In the genomic region with DNA sequence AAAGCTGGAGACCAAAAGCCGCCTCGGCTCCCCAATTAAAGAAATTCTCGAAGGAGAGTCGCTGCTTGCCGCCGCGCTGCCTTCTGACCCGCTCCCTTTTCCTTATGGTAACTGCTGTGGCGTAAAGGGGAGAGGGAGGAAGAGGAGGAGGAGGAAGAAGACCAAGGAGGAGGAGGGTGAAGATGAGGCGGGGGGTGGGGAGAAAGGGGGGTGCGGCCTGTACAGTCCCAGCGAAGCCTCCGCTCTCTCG, we compare ENCODE assay signal across 2 cellular contexts.
TF ChIP-seq lines count a peak whose summit lies in the region.

No MANE protein-coding gene starts in this region.

TF ChIP-seq in H1, 55 proteins besides CTCF, POLR2A, EP300 and RAD21:
- TF ChIP-seq KDM1A (IDR thresholded peaks at IDR 0.05; ENCODE audit: borderline replicate concordance, low read length) = no peak
- TF ChIP-seq SP2 (IDR thresholded peaks at IDR 0.05; ENCODE audit: low read length) = no peak
- no peak for TF ChIP-seq YY1 (IDR thresholded peaks at IDR 0.05; ENCODE audit: low read depth, low read length)
- TF ChIP-seq SIN3A (conservative IDR thresholded peaks at IDR 0.05 in 1 of 2, IDR thresholded peaks at IDR 0.05 in 1 of 2; ENCODE audit: low read depth in 1 of 2, low read length in 2 of 2) = no peak; a peak in 1 of 4 replicates
- TF ChIP-seq HDAC2 (IDR thresholded peaks at IDR 0.05; ENCODE audit: borderline replicate concordance in 1 of 2, low read depth in 2 of 2, low read length in 2 of 2) = no peak
- no peak for TF ChIP-seq NRF1 (IDR thresholded peaks at IDR 0.05; ENCODE audit: low read depth, low read length)
- TF ChIP-seq, protein P1, sequence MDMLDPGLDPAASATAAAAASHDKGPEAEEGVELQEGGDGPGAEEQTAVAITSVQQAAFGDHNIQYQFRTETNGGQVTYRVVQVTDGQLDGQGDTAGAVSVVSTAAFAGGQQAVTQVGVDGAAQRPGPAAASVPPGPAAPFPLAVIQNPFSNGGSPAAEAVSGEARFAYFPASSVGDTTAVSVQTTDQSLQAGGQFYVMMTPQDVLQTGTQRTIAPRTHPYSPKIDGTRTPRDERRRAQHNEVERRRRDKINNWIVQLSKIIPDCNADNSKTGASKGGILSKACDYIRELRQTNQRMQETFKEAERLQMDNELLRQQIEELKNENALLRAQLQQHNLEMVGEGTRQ (IDR thresholded peaks at IDR 0.05; ENCODE audit: low read length) = no peak

TF ChIP-seq in neural cell, 6 proteins besides CTCF, POLR2A, EP300 and RAD21:
- TF ChIP-seq POLR2AphosphoS5 (IDR thresholded peaks at IDR 0.05) (no peak), SMC3 (conservative IDR thresholded peaks at IDR 0.05; ENCODE audit: poor library complexity) (no peak), TAF1 (IDR thresholded peaks at IDR 0.05; ENCODE audit: low read depth) (no peak), EZH2 (IDR thresholded peaks at IDR 0.05; ENCODE audit: borderline replicate concordance, insufficient read depth, low read length, poor library complexity, severe bottlenecking) (no peak), MXI1 (conservative IDR thresholded peaks at IDR 0.05; ENCODE audit: poor library complexity, severe bottlenecking) (no peak)
- TF ChIP-seq, protein P2, sequence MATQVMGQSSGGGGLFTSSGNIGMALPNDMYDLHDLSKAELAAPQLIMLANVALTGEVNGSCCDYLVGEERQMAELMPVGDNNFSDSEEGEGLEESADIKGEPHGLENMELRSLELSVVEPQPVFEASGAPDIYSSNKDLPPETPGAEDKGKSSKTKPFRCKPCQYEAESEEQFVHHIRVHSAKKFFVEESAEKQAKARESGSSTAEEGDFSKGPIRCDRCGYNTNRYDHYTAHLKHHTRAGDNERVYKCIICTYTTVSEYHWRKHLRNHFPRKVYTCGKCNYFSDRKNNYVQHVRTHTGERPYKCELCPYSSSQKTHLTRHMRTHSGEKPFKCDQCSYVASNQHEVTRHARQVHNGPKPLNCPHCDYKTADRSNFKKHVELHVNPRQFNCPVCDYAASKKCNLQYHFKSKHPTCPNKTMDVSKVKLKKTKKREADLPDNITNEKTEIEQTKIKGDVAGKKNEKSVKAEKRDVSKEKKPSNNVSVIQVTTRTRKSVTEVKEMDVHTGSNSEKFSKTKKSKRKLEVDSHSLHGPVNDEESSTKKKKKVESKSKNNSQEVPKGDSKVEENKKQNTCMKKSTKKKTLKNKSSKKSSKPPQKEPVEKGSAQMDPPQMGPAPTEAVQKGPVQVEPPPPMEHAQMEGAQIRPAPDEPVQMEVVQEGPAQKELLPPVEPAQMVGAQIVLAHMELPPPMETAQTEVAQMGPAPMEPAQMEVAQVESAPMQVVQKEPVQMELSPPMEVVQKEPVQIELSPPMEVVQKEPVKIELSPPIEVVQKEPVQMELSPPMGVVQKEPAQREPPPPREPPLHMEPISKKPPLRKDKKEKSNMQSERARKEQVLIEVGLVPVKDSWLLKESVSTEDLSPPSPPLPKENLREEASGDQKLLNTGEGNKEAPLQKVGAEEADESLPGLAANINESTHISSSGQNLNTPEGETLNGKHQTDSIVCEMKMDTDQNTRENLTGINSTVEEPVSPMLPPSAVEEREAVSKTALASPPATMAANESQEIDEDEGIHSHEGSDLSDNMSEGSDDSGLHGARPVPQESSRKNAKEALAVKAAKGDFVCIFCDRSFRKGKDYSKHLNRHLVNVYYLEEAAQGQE (IDR thresholded peaks at IDR 0.05; ENCODE audit: borderline replicate concordance) = no peak
